Comparison of ENCODE assay signal across 8 cellular contexts in the genomic region with DNA sequence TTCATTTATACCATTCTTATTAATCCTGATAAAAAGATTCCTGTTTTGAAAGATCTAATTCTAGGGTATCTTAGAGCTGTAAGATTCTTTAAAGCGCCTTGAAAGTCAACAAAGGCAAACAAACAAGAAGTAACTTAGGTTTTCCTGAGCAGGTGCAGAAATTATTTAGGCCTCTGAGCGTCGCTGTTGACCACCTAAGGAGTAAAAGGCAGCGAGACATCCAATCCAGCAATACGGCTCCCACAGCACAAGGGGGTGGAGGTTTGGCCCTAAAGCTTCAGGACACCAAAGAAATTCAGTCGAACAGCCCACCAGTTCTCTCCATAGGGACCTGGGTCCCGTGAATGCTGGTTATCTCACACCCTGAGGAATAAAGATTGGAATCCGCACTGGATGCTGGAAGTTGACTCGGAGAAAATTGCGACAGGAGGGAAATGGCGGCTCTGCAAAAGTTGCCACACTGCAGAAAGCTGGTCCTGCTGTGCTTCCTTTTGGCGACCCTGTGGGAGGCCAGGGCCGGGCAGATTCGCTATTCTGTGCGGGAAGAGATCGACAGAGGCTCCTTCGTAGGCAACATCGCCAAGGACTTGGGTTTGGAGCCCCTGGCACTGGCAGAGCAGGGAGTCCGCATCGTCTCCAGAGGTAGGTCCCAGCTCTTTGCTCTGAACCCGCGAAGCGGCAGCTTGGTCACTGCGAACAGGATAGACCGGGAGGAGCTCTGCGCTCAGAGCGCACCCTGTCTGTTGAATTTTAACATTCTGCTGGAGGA. TPM values are rescaled to one million over a fixed set of nuclear protein-coding genes. Genes with fewer than 3 reads are reported as not detected.
DNase-seq lines count a peak whose midpoint lies in the region; ATAC-seq and TF ChIP-seq lines count a peak whose summit lies in the region.

PCDHGA2 (plus strand) TSS at position 223 of the 769 bp plus-strand sequence.

- H3K4me1 ChIP-seq in Panc1 (ENCODE audit: control insufficient read depth, insufficient read depth, low read length): no peaks in the 10 kb centered on the region
- no peaks in the 10 kb centered on the region for H3K4me1 ChIP-seq in skeletal muscle satellite cell (ENCODE audit: control insufficient read depth, insufficient read depth, low read length)
- H3K4me1 ChIP-seq in neuronal stem cell (ENCODE audit: control insufficient read depth in 2 of 2, insufficient read depth in 1 of 2, low read depth in 1 of 2, low read length in 2 of 2): no peaks in the 10 kb centered on the region

- in situ Hi-C loops in GM13976 (cut with MboI; ENCODE audit: low sequenced_read_pairs, unreplicated experiment) (no loop called here), Panc1 (cut with HindIII; ENCODE audit: low pct_unique_long_range_greater_than_20kb, low sequenced_read_pairs) (loop anchor here (25.0 kb wide), 1 partner anchor 151 kb away; the partner anchor contains the start of genes PCDHB10, PCDHB11, PCDHB16 and PCDHB8)

- H4K8ac ChIP-seq in neuronal stem cell (ENCODE audit: low read depth, low read length): no peak within 1 kb of the TSS

- H3K9ac ChIP-seq in skeletal muscle satellite cell (ENCODE audit: low read depth, low read length): peak within 1 kb of the TSS; percentile 33
- no peak within 1 kb of the TSS for H3K9ac ChIP-seq in neuronal stem cell (ENCODE audit: low read depth, low read length, poor library complexity)

- CTCF ChIA-PET in Panc1 (lab: Charles Lee): interaction anchor here (0.8 to 1.1 kb wide), 2 partner anchors 8 to 9 kb away, joined by 3 to 7 read pairs; partner anchors contain the start of gene PCDHGA1

- WGBS in neuronal stem cell (ENCODE audit: extremely low coverage in 2 of 2, insufficient read length in 2 of 2, insufficient replicate concordance in 1 of 2), 2 donors: no CpG with 5 or more reads among the region's 27 CpGs

- no peak within 1 kb of the TSS for H2BK15ac ChIP-seq in neuronal stem cell (ENCODE audit: low read length)

- H3K9me3 ChIP-seq in Panc1 (ENCODE audit: control insufficient read depth, insufficient read depth, low read depth, low read length): peaks cover 6% of the 10 kb centered on the region; the same call in 1 of the 2 replicates
- H3K9me3 ChIP-seq in skeletal muscle satellite cell (replicated peaks; ENCODE audit: low read length): peaks cover 13% of the 10 kb centered on the region
- peaks cover 15 to 17% of the 10 kb centered on the region in 2 donors for H3K9me3 ChIP-seq in neuronal stem cell (replicated peaks in 1 of 2; ENCODE audit: control insufficient read depth in 2 of 2, insufficient read depth in 1 of 2, low read depth in 1 of 2, low read length in 2 of 2)

- no peak for ATAC-seq in Panc1
- no peak for ATAC-seq in HG03469 (IDR thresholded peaks at IDR 0.05; ENCODE audit: unreplicated experiment)
- ATAC-seq in GM18520 (IDR thresholded peaks at IDR 0.05; ENCODE audit: unreplicated experiment): no peak

- H3K79me1 ChIP-seq in neuronal stem cell (ENCODE audit: low read depth, low read length): no peaks in the 10 kb centered on the region

- no peak within 1 kb of the TSS for H2BK120ac ChIP-seq in neuronal stem cell (ENCODE audit: low read depth, low read length)

- H2BK5ac ChIP-seq in neuronal stem cell (ENCODE audit: low read length): no peak within 1 kb of the TSS

- H3K23ac ChIP-seq in neuronal stem cell (ENCODE audit: low read depth, low read length, poor library complexity): no peak within 1 kb of the TSS

- H2AFZ ChIP-seq in neuronal stem cell (ENCODE audit: low read length): no peak within 1 kb of the TSS

- no peak within 1 kb of the TSS for H3K18ac ChIP-seq in neuronal stem cell (ENCODE audit: low read length)

- no peak within 1 kb of the TSS for H3K14ac ChIP-seq in neuronal stem cell (ENCODE audit: low read length)

- H3K27ac ChIP-seq in Panc1 (ENCODE audit: low read length) (no peak within 1 kb of the TSS), neuronal stem cell (replicated peaks; ENCODE audit: low read length) (no peak within 1 kb of the TSS)

- H3K36me3 ChIP-seq in Panc1 (ENCODE audit: control insufficient read depth, insufficient read depth, low read length): no peaks in the 10 kb centered on the region
- H3K36me3 ChIP-seq in skeletal muscle satellite cell (ENCODE audit: insufficient read depth, low read length): no peaks in the 10 kb centered on the region
- H3K36me3 ChIP-seq in neuronal stem cell (replicated peaks in 1 of 2; ENCODE audit: control insufficient read depth in 2 of 2, insufficient read depth in 2 of 2, low read length in 2 of 2): peaks cover 0 to 2% of the 10 kb centered on the region in 2 donors

- peak within 1 kb of the TSS; percentile 54 for H3K4me2 ChIP-seq in skeletal muscle satellite cell (ENCODE audit: low read length)
- no peak within 1 kb of the TSS for H3K4me2 ChIP-seq in neuronal stem cell (ENCODE audit: insufficient read depth, low read length, poor library complexity, severe bottlenecking)

- TF ChIP-seq CTCF in GM13976 (IDR thresholded peaks at IDR 0.05; ENCODE audit: borderline replicate concordance, control extremely low read depth, extremely low read depth, insufficient read depth, missing control alignments): peak; percentile 27
- peak; percentile 36 for TF ChIP-seq CTCF in Panc1 (IDR thresholded peaks at IDR 0.05)
- peak; percentile 36 for TF ChIP-seq CTCF in foreskin fibroblast (IDR thresholded peaks at IDR 0.05; ENCODE audit: low read depth, low read length)

- no peak within 1 kb of the TSS for H2AK5ac ChIP-seq in neuronal stem cell (ENCODE audit: low read depth, low read length)

- H3K27me3 ChIP-seq in Panc1 (ENCODE audit: control insufficient read depth, insufficient read depth, low read length): no peaks in the 10 kb centered on the region
- H3K27me3 ChIP-seq in skeletal muscle satellite cell (ENCODE audit: control insufficient read depth, insufficient read depth, low read length): no peaks in the 10 kb centered on the region
- no peaks in the 10 kb centered on the region for H3K27me3 ChIP-seq in neuronal stem cell (ENCODE audit: control insufficient read depth in 3 of 3, insufficient read depth in 3 of 3, low read depth in 1 of 3, low read length in 3 of 3)

- no peak within 1 kb of the TSS for H3K4ac ChIP-seq in neuronal stem cell (ENCODE audit: low read length)

- intact Hi-C loops in Panc1 (cut with micrococcal nuclease; ENCODE audit: unreplicated experiment): no loop called here

- no peak within 1 kb of the TSS for H4K91ac ChIP-seq in neuronal stem cell (ENCODE audit: low read depth, low read length, poor library complexity)

- H2BK12ac ChIP-seq in neuronal stem cell (ENCODE audit: low read length): no peak within 1 kb of the TSS

- POLR2A ChIA-PET in Panc1 (lab: Charles Lee): interaction anchor here (0.6 kb wide), 1 partner anchor 298 kb away, joined by 6 read pairs; the partner anchor contains the start of genes HDAC3 and RELL2

- H3K4me3 ChIP-seq in Panc1 (ENCODE audit: low read depth in 2 of 2, low read length in 2 of 2) (no peak within 1 kb of the TSS), foreskin fibroblast (ENCODE audit: low read depth in 1 of 2, low read length in 2 of 2) (peak within 1 kb of the TSS; percentile 34 to 43), skeletal muscle satellite cell (ENCODE audit: low read length) (peak within 1 kb of the TSS; percentile 50), neuronal stem cell (ENCODE audit: low read length in 2 of 2) (no peak within 1 kb of the TSS)

- DNase-seq in GM13976 (ENCODE audit: low spot score) (peak; percentile 43), Panc1 (ENCODE audit: low read depth, low spot score) (no peak), foreskin fibroblast (peak; percentile 45 to 79), neuronal stem cell (ENCODE audit: low spot score) (no peak)
- DNase-seq in activated CD4-positive, CD25-positive, alpha-beta regulatory T cell (lab: John Stamatoyannopoulos, UW): no peak

- BruUV-seq in Panc1 (replicated peaks; lab: Mats Ljungman, UMichigan): no TSS peak

RNA-seq across cellular contexts. Expression of gene PCDHGA2, which starts in this region (rescaled TPM):
- total RNA-seq in Panc1 (2021; ENCODE audit: unreplicated experiment): 0.05 TPM
- 0.10 TPM for polyA plus RNA-seq in Panc1 (2012; ENCODE audit: insufficient read length)
- 2.2 and 2.3 TPM in 2 replicates for total RNA-seq in skeletal muscle satellite cell (2012; rRNA removed)
- 0.17 TPM for polyA plus RNA-seq in neuronal stem cell (2013, experiment 1 of 2)
- 0.14 TPM for polyA plus RNA-seq in neuronal stem cell (2013, experiment 2 of 2)

Comparison
In these comparisons a context has a peak if more than half of its experiments do, and no peak if none do; other contexts are left out.
1. DNase-seq: peak in GM13976 (single experiment) and foreskin fibroblast (2 of 2); none in Panc1 (single experiment), neuronal stem cell (single experiment) and activated CD4-positive, CD25-positive, alpha-beta regulatory T cell (0 of 4).
2. H3K4me3 ChIP-seq: peak in foreskin fibroblast (2 of 2) and skeletal muscle satellite cell (single experiment); none in Panc1 (0 of 2) and neuronal stem cell (0 of 2).
3. Peak in every context shown above with its lines, with median percentiles within 50 percentile points of each other: CTCF ChIP-seq.